Comparison of ENCODE assay signal across 13 cellular contexts in the genomic region with DNA sequence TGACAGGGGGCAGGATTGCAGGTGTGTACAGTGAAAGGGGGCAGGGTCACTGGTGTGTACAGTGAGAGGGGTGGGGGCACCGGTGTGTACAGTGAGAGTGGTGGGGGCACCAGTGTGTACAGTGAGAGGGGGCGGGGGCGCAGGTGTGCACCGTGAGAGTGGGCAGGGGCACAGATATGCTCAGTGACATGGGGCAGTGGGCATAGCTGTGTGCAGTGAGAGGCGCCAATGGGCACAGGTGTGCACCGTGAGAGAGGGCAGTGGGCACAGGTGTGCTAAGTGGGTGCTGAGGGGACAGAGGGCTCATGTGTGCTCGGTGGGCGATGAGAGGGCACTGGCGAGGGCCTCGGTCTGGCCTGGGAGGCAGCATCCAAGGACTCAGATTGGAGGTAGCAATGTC.
"Had no signal": no experiment of that assay in that cellular context is flagged by ENCODE, and none has a peak within 500 bp of the region (broad histone marks: within the 10 kb centered on the region; RNA-seq: fewer than 3 reads in every experiment).

No MANE protein-coding gene starts in this region.

- H3K4me1 Mint-ChIP-seq: naive thymus-derived CD4-positive, alpha-beta T cell had no signal

- ATAC-seq: naive thymus-derived CD4-positive, alpha-beta T cell had no signal

- DNase-seq: cortex of kidney; effector CD8-positive, alpha-beta T cell; foreskin melanocyte; heart left ventricle; hippocampal formation; kidney glomerular epithelial cell; mammary epithelial cell; naive thymus-derived CD4-positive, alpha-beta T cell; nephron progenitor cell; retina; stimulated activated CD4-positive, alpha-beta T cell treated with anti-CD3 and anti-CD28 coated beads, Interleukin-12 subunit alpha, Interleukin-12 subunit beta, amount 100 ng/mL, for 4 hours; testis had no signal

- H3K36me3 Mint-ChIP-seq: naive thymus-derived CD4-positive, alpha-beta T cell had no signal

- H3K27me3 Mint-ChIP-seq: stimulated activated naive CD8-positive, alpha-beta T cell treated with anti-CD3 and anti-CD28 coated beads, Interleukin-15, Interleukin-2, amounts not matched to agents 100 ng/mL and 50 ng/mL, for 24 hours had no signal

- H3K4me3 Mint-ChIP-seq: naive thymus-derived CD4-positive, alpha-beta T cell; nephron progenitor cell; stimulated activated naive CD8-positive, alpha-beta T cell treated with anti-CD3 and anti-CD28 coated beads, Interleukin-15, Interleukin-2, amounts not matched to agents 100 ng/mL and 50 ng/mL, for 24 hours had no signal

- H3K27ac Mint-ChIP-seq: stimulated activated naive CD8-positive, alpha-beta T cell treated with anti-CD3 and anti-CD28 coated beads, Interleukin-15, Interleukin-2, amounts not matched to agents 100 ng/mL and 50 ng/mL, for 24 hours had no signal

- H3K9me3 Mint-ChIP-seq: nephron progenitor cell; stimulated activated naive CD8-positive, alpha-beta T cell treated with anti-CD3 and anti-CD28 coated beads, Interleukin-15, Interleukin-2, amounts not matched to agents 100 ng/mL and 50 ng/mL, for 24 hours had no signal
